9 cellular contexts compared by ENCODE assay signal in genomic region chr1:69568435-69569280, GRCh38. TPM values are rescaled to one million over a fixed set of nuclear protein-coding genes. Genes with fewer than 3 reads are reported as not detected.
A peak's percentile ranks its signal among the peaks of the same experiment; 100 is the strongest.
DNase-seq lines count a peak whose midpoint lies in the region; ATAC-seq and TF ChIP-seq lines count a peak whose summit lies in the region.
"Had no signal": no experiment of that assay in that cellular context is flagged by ENCODE, and none has a peak within 500 bp of the region (broad histone marks: within the 10 kb centered on the region; RNA-seq: fewer than 3 reads in every experiment).

No MANE protein-coding gene starts in this region.

- H3K4me3 ChIP-seq in astrocyte of the spinal cord (ENCODE audit: low read depth, low read length) (peak overlapping the region; percentile 18), thoracic aorta (peak overlapping the region; percentile 73)

- H3K27ac ChIP-seq in layer of hippocampus (ENCODE audit: low read depth, low read length) = peak overlapping the region; percentile 60
- no peak overlapping the region for H3K27ac ChIP-seq in thoracic aorta
- H3K27ac ChIP-seq: C4-2B had no signal

- H3K4me1 ChIP-seq in thoracic aorta (ENCODE audit: control insufficient read depth in 1 of 2, low read depth in 2 of 2) = peaks cover 7 to 32% of the 10 kb centered on the region in 2 donors

- no peaks in the 10 kb centered on the region for H3K36me3 ChIP-seq in thoracic aorta

- in situ Hi-C loops in astrocyte of the spinal cord (cut with HindIII; ENCODE audit: low sequenced_read_pairs) = no loop called here

- ATAC-seq in thoracic aorta (ENCODE audit: insufficient number of reproducible peaks, low FRiP score, low read depth) (no peak), HG03342 (IDR thresholded peaks at IDR 0.05; ENCODE audit: unreplicated experiment) (no peak)

- H3K27me3 ChIP-seq in layer of hippocampus (ENCODE audit: control insufficient read depth, insufficient read depth, low read length) (no peaks in the 10 kb centered on the region), thoracic aorta (replicated peaks; ENCODE audit: insufficient read depth) (no peaks in the 10 kb centered on the region)

- TF ChIP-seq CTCF in astrocyte of the spinal cord (IDR thresholded peaks at IDR 0.05; ENCODE audit: low read depth, low read length) (no peak), thoracic aorta (IDR thresholded peaks at IDR 0.05) (no peak)

- DNase-seq in NCI-H748 (lab: John Stamatoyannopoulos, UW; ENCODE audit: unreplicated experiment) = peak; percentile 63
- DNase-seq in NCI-H748 treated with DMSO at 0.1 percent for 48 hours (lab: John Stamatoyannopoulos, UW) = no peak
- no peak for DNase-seq in astrocyte of the spinal cord (ENCODE audit: low read depth, low spot score)
- DNase-seq in thoracic aorta (ENCODE audit: low spot score) = no peak
- DNase-seq in NCI-H2107 (lab: John Stamatoyannopoulos, UW) = no peak
- DNase-seq in DMS153 treated with DMSO at 0.1 percent for 48 hours (lab: John Stamatoyannopoulos, UW; ENCODE audit: unreplicated experiment) = no peak

- no peaks in the 10 kb centered on the region for H3K9me3 ChIP-seq in thoracic aorta

RNA-seq across cellular contexts. Expression of gene LRRC7, which starts 0.9 kb away (rescaled TPM):
- under 1 TPM; 0.14 to 0.35 TPM for total RNA-seq in thoracic aorta
